1 cellular context compared by ENCODE assay signal in the genomic region with DNA sequence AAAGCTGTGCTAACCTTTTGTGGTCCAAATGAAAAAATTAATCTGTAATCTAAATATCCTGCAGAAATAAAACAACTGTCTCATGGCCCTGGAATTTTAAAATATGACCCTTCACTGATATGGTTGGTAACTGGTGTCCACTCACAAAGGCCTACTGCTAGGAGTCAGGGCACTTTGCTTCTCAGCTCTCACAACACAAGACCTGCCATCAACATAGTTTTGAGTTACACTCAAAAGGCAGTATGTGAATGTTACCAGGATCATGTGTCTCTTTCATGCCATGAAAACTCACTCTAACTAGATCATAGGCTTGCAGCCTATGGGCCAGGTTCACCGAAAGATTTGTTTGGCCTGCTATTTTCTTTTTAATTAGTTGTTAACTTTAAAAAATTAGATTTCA.
TF ChIP-seq lines count a peak whose summit lies in the region.

No MANE protein-coding gene starts in this region.

TF ChIP-seq in SK-N-SH, 30 proteins besides CTCF, POLR2A, EP300 and RAD21 (continued from another document):
- TF ChIP-seq, protein P1, sequence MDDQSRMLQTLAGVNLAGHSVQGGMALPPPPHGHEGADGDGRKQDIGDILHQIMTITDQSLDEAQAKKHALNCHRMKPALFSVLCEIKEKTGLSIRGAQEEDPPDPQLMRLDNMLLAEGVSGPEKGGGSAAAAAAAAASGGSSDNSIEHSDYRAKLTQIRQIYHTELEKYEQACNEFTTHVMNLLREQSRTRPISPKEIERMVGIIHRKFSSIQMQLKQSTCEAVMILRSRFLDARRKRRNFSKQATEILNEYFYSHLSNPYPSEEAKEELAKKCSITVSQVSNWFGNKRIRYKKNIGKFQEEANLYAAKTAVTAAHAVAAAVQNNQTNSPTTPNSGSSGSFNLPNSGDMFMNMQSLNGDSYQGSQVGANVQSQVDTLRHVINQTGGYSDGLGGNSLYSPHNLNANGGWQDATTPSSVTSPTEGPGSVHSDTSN (IDR thresholded peaks at IDR 0.05), result no peak
- no peak for TF ChIP-seq JUND (IDR thresholded peaks at IDR 0.05)
- no peak for TF ChIP-seq RCOR1 (IDR thresholded peaks at IDR 0.05; ENCODE audit: low read length)
